1 cellular context compared by ENCODE assay signal in the genomic region with DNA sequence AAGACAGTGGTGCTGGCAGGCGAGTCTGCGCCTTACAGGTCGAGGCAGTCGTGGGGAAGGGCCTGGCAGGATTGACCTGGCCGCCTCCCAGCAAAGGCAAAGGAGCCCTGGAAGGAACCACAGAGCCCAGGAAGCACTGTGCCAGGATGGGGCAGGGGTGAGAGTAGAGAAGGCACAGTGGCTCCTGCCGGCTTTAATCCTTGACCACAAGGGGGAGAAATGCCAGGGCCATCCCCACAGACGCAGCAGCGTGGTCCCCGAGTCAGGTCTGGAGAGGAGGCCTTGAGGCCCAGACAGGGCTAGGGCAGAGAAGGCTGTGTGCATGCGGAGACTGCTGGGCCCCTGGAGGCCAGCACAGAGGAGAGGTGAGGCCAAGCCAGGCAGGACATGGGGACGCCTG.
TF ChIP-seq lines count a peak whose summit lies in the region.

No MANE protein-coding gene starts in this region.

TF ChIP-seq in HepG2, 621 proteins besides CTCF, POLR2A, EP300 and RAD21 (continued from another document and continues in another):
- TF ChIP-seq, protein P1, sequence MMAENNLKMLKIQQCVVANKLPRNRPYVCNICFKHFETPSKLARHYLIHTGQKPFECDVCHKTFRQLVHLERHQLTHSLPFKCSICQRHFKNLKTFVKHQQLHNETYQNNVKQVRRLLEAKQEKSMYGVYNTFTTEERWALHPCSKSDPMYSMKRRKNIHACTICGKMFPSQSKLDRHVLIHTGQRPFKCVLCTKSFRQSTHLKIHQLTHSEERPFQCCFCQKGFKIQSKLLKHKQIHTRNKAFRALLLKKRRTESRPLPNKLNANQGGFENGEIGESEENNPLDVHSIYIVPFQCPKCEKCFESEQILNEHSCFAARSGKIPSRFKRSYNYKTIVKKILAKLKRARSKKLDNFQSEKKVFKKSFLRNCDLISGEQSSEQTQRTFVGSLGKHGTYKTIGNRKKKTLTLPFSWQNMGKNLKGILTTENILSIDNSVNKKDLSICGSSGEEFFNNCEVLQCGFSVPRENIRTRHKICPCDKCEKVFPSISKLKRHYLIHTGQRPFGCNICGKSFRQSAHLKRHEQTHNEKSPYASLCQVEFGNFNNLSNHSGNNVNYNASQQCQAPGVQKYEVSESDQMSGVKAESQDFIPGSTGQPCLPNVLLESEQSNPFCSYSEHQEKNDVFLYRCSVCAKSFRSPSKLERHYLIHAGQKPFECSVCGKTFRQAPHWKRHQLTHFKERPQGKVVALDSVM (CRISPR knock-in tag; IDR thresholded peaks at IDR 0.05), result peak; percentile 93
- TF ChIP-seq CCDC6 (CRISPR knock-in tag; IDR thresholded peaks at IDR 0.05), result no peak
- TF ChIP-seq TCF12 (IDR thresholded peaks at IDR 0.05), result no peak
- TF ChIP-seq TCF12 (CRISPR knock-in tag; IDR thresholded peaks at IDR 0.05), result no peak
- TF ChIP-seq ZNF83 (CRISPR knock-in tag; IDR thresholded peaks at IDR 0.05; ENCODE audit: borderline replicate concordance), result no peak
- peak; percentile 24; the same call in 1 of the 2 replicates for TF ChIP-seq ZNF263 (CRISPR knock-in tag; IDR thresholded peaks at IDR 0.05)
- no peak for TF ChIP-seq SNAPC2 (CRISPR knock-in tag; IDR thresholded peaks at IDR 0.05)
- TF ChIP-seq ZNF547 (CRISPR knock-in tag; IDR thresholded peaks at IDR 0.05), result no peak
- no peak for TF ChIP-seq POLR2AphosphoS5 (IDR thresholded peaks at IDR 0.05; ENCODE audit: low read depth, low read length)
- TF ChIP-seq, protein P2, sequence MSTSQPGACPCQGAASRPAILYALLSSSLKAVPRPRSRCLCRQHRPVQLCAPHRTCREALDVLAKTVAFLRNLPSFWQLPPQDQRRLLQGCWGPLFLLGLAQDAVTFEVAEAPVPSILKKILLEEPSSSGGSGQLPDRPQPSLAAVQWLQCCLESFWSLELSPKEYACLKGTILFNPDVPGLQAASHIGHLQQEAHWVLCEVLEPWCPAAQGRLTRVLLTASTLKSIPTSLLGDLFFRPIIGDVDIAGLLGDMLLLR (CRISPR knock-in tag; IDR thresholded peaks at IDR 0.05), result no peak
- no peak for TF ChIP-seq DNMT3B (CRISPR knock-in tag; conservative IDR thresholded peaks at IDR 0.05)
- TF ChIP-seq, protein P3, sequence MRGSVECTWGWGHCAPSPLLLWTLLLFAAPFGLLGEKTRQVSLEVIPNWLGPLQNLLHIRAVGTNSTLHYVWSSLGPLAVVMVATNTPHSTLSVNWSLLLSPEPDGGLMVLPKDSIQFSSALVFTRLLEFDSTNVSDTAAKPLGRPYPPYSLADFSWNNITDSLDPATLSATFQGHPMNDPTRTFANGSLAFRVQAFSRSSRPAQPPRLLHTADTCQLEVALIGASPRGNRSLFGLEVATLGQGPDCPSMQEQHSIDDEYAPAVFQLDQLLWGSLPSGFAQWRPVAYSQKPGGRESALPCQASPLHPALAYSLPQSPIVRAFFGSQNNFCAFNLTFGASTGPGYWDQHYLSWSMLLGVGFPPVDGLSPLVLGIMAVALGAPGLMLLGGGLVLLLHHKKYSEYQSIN (CRISPR knock-in tag; IDR thresholded peaks at IDR 0.05; ENCODE audit: borderline replicate concordance), result no peak
- no peak for TF ChIP-seq NCOA2 (CRISPR knock-in tag; IDR thresholded peaks at IDR 0.05)
- no peak for TF ChIP-seq KAT7 (CRISPR knock-in tag; IDR thresholded peaks at IDR 0.05; ENCODE audit: borderline replicate concordance)
- TF ChIP-seq, protein P4, sequence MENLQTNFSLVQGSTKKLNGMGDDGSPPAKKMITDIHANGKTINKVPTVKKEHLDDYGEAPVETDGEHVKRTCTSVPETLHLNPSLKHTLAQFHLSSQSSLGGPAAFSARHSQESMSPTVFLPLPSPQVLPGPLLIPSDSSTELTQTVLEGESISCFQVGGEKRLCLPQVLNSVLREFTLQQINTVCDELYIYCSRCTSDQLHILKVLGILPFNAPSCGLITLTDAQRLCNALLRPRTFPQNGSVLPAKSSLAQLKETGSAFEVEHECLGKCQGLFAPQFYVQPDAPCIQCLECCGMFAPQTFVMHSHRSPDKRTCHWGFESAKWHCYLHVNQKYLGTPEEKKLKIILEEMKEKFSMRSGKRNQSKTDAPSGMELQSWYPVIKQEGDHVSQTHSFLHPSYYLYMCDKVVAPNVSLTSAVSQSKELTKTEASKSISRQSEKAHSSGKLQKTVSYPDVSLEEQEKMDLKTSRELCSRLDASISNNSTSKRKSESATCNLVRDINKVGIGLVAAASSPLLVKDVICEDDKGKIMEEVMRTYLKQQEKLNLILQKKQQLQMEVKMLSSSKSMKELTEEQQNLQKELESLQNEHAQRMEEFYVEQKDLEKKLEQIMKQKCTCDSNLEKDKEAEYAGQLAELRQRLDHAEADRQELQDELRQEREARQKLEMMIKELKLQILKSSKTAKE (CRISPR knock-in tag; IDR thresholded peaks at IDR 0.05; ENCODE audit: borderline replicate concordance), result no peak
- TF ChIP-seq ASH2L (IDR thresholded peaks at IDR 0.05; ENCODE audit: insufficient read length, low read depth, low read length), result no peak
- no peak for TF ChIP-seq BCL6 (CRISPR knock-in tag; IDR thresholded peaks at IDR 0.05)
- peak; percentile 42; the same call in 1 of the 2 replicates for TF ChIP-seq HDAC2 (CRISPR knock-in tag; IDR thresholded peaks at IDR 0.05)
- no peak for TF ChIP-seq NFYB (CRISPR knock-in tag; IDR thresholded peaks at IDR 0.05)
- TF ChIP-seq SUZ12 (IDR thresholded peaks at IDR 0.05; ENCODE audit: low read depth, low read length), result no peak
- TF ChIP-seq SMAD1 (CRISPR knock-in tag; IDR thresholded peaks at IDR 0.05; ENCODE audit: borderline replicate concordance, low read depth), result no peak
- TF ChIP-seq, protein P5, sequence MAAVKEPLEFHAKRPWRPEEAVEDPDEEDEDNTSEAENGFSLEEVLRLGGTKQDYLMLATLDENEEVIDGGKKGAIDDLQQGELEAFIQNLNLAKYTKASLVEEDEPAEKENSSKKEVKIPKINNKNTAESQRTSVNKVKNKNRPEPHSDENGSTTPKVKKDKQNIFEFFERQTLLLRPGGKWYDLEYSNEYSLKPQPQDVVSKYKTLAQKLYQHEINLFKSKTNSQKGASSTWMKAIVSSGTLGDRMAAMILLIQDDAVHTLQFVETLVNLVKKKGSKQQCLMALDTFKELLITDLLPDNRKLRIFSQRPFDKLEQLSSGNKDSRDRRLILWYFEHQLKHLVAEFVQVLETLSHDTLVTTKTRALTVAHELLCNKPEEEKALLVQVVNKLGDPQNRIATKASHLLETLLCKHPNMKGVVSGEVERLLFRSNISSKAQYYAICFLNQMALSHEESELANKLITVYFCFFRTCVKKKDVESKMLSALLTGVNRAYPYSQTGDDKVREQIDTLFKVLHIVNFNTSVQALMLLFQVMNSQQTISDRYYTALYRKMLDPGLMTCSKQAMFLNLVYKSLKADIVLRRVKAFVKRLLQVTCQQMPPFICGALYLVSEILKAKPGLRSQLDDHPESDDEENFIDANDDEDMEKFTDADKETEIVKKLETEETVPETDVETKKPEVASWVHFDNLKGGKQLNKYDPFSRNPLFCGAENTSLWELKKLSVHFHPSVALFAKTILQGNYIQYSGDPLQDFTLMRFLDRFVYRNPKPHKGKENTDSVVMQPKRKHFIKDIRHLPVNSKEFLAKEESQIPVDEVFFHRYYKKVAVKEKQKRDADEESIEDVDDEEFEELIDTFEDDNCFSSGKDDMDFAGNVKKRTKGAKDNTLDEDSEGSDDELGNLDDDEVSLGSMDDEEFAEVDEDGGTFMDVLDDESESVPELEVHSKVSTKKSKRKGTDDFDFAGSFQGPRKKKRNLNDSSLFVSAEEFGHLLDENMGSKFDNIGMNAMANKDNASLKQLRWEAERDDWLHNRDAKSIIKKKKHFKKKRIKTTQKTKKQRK (IDR thresholded peaks at IDR 0.05; ENCODE audit: low read length), result no peak
- TF ChIP-seq HDAC1 (CRISPR knock-in tag; IDR thresholded peaks at IDR 0.05), result no peak
- no peak for TF ChIP-seq NFKBIZ (CRISPR knock-in tag; IDR thresholded peaks at IDR 0.05)
- 0 out of 2 replicates have a peak, but pooled peaks have one; percentile 9 for TF ChIP-seq FOXO1 (CRISPR knock-in tag; IDR thresholded peaks at IDR 0.05)
- TF ChIP-seq ATM (IDR thresholded peaks at IDR 0.05; ENCODE audit: borderline replicate concordance), result no peak
- no peak for TF ChIP-seq RORA (CRISPR knock-in tag; IDR thresholded peaks at IDR 0.05)
- TF ChIP-seq, protein P6, sequence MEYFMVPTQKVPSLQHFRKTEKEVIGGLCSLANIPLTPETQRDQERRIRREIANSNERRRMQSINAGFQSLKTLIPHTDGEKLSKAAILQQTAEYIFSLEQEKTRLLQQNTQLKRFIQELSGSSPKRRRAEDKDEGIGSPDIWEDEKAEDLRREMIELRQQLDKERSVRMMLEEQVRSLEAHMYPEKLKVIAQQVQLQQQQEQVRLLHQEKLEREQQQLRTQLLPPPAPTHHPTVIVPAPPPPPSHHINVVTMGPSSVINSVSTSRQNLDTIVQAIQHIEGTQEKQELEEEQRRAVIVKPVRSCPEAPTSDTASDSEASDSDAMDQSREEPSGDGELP (IDR thresholded peaks at IDR 0.05; ENCODE audit: borderline replicate concordance, low read depth), result no peak
- TF ChIP-seq, protein P7, sequence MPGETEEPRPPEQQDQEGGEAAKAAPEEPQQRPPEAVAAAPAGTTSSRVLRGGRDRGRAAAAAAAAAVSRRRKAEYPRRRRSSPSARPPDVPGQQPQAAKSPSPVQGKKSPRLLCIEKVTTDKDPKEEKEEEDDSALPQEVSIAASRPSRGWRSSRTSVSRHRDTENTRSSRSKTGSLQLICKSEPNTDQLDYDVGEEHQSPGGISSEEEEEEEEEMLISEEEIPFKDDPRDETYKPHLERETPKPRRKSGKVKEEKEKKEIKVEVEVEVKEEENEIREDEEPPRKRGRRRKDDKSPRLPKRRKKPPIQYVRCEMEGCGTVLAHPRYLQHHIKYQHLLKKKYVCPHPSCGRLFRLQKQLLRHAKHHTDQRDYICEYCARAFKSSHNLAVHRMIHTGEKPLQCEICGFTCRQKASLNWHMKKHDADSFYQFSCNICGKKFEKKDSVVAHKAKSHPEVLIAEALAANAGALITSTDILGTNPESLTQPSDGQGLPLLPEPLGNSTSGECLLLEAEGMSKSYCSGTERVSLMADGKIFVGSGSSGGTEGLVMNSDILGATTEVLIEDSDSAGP (CRISPR knock-in tag; IDR thresholded peaks at IDR 0.05; ENCODE audit: borderline replicate concordance), result 0 out of 2 replicates have a peak, but pooled peaks have one; percentile 10
- TF ChIP-seq PHF20 (CRISPR knock-in tag; IDR thresholded peaks at IDR 0.05), result no peak
- no peak for TF ChIP-seq SOX6 (IDR thresholded peaks at IDR 0.05)
- 0 out of 2 replicates have a peak, but pooled peaks have one; percentile 2 for TF ChIP-seq SOX6 (CRISPR knock-in tag; IDR thresholded peaks at IDR 0.05)
- TF ChIP-seq TCF7L2 (IDR thresholded peaks at IDR 0.05; ENCODE audit: low read depth, low read length), result no peak
- TF ChIP-seq, protein P8, sequence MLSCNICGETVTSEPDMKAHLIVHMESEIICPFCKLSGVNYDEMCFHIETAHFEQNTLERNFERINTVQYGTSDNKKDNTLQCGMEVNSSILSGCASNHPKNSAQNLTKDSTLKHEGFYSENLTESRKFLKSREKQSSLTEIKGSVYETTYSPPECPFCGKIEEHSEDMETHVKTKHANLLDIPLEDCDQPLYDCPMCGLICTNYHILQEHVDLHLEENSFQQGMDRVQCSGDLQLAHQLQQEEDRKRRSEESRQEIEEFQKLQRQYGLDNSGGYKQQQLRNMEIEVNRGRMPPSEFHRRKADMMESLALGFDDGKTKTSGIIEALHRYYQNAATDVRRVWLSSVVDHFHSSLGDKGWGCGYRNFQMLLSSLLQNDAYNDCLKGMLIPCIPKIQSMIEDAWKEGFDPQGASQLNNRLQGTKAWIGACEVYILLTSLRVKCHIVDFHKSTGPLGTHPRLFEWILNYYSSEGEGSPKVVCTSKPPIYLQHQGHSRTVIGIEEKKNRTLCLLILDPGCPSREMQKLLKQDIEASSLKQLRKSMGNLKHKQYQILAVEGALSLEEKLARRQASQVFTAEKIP (CRISPR knock-in tag; IDR thresholded peaks at IDR 0.05; ENCODE audit: borderline replicate concordance), result no peak
- TF ChIP-seq ZFP90 (CRISPR knock-in tag; IDR thresholded peaks at IDR 0.05; ENCODE audit: borderline replicate concordance), result peak; percentile 52; the same call in 1 of the 2 replicates
- TF ChIP-seq, protein P9, sequence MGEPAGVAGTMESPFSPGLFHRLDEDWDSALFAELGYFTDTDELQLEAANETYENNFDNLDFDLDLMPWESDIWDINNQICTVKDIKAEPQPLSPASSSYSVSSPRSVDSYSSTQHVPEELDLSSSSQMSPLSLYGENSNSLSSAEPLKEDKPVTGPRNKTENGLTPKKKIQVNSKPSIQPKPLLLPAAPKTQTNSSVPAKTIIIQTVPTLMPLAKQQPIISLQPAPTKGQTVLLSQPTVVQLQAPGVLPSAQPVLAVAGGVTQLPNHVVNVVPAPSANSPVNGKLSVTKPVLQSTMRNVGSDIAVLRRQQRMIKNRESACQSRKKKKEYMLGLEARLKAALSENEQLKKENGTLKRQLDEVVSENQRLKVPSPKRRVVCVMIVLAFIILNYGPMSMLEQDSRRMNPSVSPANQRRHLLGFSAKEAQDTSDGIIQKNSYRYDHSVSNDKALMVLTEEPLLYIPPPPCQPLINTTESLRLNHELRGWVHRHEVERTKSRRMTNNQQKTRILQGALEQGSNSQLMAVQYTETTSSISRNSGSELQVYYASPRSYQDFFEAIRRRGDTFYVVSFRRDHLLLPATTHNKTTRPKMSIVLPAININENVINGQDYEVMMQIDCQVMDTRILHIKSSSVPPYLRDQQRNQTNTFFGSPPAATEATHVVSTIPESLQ (CRISPR knock-in tag; conservative IDR thresholded peaks at IDR 0.05), result no peak
- no peak for TF ChIP-seq KLF15 (CRISPR knock-in tag; IDR thresholded peaks at IDR 0.05; ENCODE audit: borderline replicate concordance)
- no peak for TF ChIP-seq CBX2 (IDR thresholded peaks at IDR 0.05; ENCODE audit: low read depth, low read length)
- no peak for TF ChIP-seq CBX2 (CRISPR knock-in tag; IDR thresholded peaks at IDR 0.05; ENCODE audit: low read depth)
- no peak for TF ChIP-seq FOXA3 (CRISPR knock-in tag; IDR thresholded peaks at IDR 0.05)
- no peak for TF ChIP-seq ZNF260 (CRISPR knock-in tag; IDR thresholded peaks at IDR 0.05; ENCODE audit: borderline replicate concordance, low read depth)
- no peak for TF ChIP-seq BRCA1 (CRISPR knock-in tag; IDR thresholded peaks at IDR 0.05)
- TF ChIP-seq PHB2 (IDR thresholded peaks at IDR 0.05; ENCODE audit: partially characterized antibody), result no peak
- TF ChIP-seq, protein P10, sequence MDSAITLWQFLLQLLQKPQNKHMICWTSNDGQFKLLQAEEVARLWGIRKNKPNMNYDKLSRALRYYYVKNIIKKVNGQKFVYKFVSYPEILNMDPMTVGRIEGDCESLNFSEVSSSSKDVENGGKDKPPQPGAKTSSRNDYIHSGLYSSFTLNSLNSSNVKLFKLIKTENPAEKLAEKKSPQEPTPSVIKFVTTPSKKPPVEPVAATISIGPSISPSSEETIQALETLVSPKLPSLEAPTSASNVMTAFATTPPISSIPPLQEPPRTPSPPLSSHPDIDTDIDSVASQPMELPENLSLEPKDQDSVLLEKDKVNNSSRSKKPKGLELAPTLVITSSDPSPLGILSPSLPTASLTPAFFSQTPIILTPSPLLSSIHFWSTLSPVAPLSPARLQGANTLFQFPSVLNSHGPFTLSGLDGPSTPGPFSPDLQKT (CRISPR knock-in tag; IDR thresholded peaks at IDR 0.05; ENCODE audit: borderline replicate concordance), result no peak
- TF ChIP-seq, protein P11, sequence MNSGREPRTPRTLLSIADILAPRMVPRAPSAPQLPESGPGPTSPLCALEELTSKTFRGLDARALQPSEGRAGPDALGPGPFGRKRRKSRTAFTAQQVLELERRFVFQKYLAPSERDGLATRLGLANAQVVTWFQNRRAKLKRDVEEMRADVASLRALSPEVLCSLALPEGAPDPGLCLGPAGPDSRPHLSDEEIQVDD (CRISPR knock-in tag; IDR thresholded peaks at IDR 0.05; ENCODE audit: borderline replicate concordance), result no peak
- TF ChIP-seq ZNF670 (CRISPR knock-in tag; IDR thresholded peaks at IDR 0.05; ENCODE audit: borderline replicate concordance), result no peak
- TF ChIP-seq IKZF4 (CRISPR knock-in tag; IDR thresholded peaks at IDR 0.05; ENCODE audit: borderline replicate concordance, low read depth, not compliant biosample characterization), result no peak
- 0 out of 2 replicates have a peak, but pooled peaks have one; percentile 33 for TF ChIP-seq ZNF510 (CRISPR knock-in tag; IDR thresholded peaks at IDR 0.05; ENCODE audit: low read depth)
- TF ChIP-seq KDM5A (IDR thresholded peaks at IDR 0.05; ENCODE audit: borderline replicate concordance, low read length), result no peak
